ENCODE assay signal across 7 cellular contexts in genomic region chr7:100867040-100867795, GRCh38. TPM values are rescaled to one million over a fixed set of nuclear protein-coding genes. Genes with fewer than 3 reads are reported as not detected.
DNase-seq lines count a peak whose midpoint lies in the region; ATAC-seq and FAIRE-seq lines count a peak whose summit lies in the region.

A gene with protein sequence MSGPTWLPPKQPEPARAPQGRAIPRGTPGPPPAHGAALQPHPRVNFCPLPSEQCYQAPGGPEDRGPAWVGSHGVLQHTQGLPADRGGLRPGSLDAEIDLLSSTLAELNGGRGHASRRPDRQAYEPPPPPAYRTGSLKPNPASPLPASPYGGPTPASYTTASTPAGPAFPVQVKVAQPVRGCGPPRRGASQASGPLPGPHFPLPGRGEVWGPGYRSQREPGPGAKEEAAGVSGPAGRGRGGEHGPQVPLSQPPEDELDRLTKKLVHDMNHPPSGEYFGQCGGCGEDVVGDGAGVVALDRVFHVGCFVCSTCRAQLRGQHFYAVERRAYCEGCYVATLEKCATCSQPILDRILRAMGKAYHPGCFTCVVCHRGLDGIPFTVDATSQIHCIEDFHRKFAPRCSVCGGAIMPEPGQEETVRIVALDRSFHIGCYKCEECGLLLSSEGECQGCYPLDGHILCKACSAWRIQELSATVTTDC (plus strand): TSS chr7:100867387. CDS start chr7:100867498, 111 bp downstream.

- H3K4me3 Mint-ChIP-seq in activated CD8-positive, alpha-beta T cell treated with anti-CD3 and anti-CD28 coated beads, Interleukin-2, amount 10 ng/mL, durations not matched to agents 7 days and 5 days = peak within 1 kb of the TSS; percentile 89

- H2BK15ac ChIP-seq in mesendoderm (replicated peaks; ENCODE audit: low read depth) = no peak within 1 kb of the TSS

- H3K36me3 Mint-ChIP-seq in activated CD8-positive, alpha-beta T cell treated with anti-CD3 and anti-CD28 coated beads, Interleukin-2, amount 10 ng/mL, durations not matched to agents 7 days and 5 days (ENCODE audit: low read depth) = peaks cover 34% of the 10 kb centered on the region

- peak within 1 kb of the TSS; percentile 31 for H2BK120ac ChIP-seq in mesendoderm (ENCODE audit: low read depth, low read length)

- H3K56ac ChIP-seq in mesendoderm (ENCODE audit: low read length) = peak within 1 kb of the TSS; percentile 93

- H3K27me3 Mint-ChIP-seq in activated CD8-positive, alpha-beta T cell treated with anti-CD3 and anti-CD28 coated beads, Interleukin-2, amount 10 ng/mL, durations not matched to agents 7 days and 5 days (ENCODE audit: low read depth) = no peaks in the 10 kb centered on the region

- no CpG with 5 or more reads among the region's 44 CpGs for WGBS in mesendoderm (ENCODE audit: extremely low coverage, insufficient coverage, low lambda C conversion rate)

- peak within 1 kb of the TSS; percentile 43 for H4K8ac ChIP-seq in mesendoderm (ENCODE audit: low read depth, low read length)

- H3K4me1 Mint-ChIP-seq in activated CD8-positive, alpha-beta T cell treated with anti-CD3 and anti-CD28 coated beads, Interleukin-2, amount 10 ng/mL, durations not matched to agents 7 days and 5 days (ENCODE audit: low read depth) = peaks cover 21% of the 10 kb centered on the region

- H3K4me2 ChIP-seq in mesendoderm (ENCODE audit: low read length) = peak within 1 kb of the TSS; percentile 63

- POLR2A ChIA-PET in activated CD8-positive, alpha-beta T cell treated with anti-CD3 and anti-CD28 coated beads, Interleukin-2, amount 10 ng/mL, durations not matched to agents 7 days and 5 days (lab: Charles Lee) = interaction anchor here (1.0 to 1.1 kb wide), 2 partner anchors 8 to 241 kb away, joined by 3 to 4 read pairs; partner anchors contain the start of gene SRRT

- peak within 1 kb of the TSS; percentile 95 for H2AK5ac ChIP-seq in mesendoderm (ENCODE audit: low read length)

- no peaks in the 10 kb centered on the region for H3K27me3 ChIP-seq in mesendoderm (ENCODE audit: insufficient read depth, low read length, poor library complexity)

- peak within 1 kb of the TSS; percentile 94 for H3K4ac ChIP-seq in mesendoderm (ENCODE audit: low read depth, low read length)

- H3K36me3 ChIP-seq in mesendoderm (ENCODE audit: control insufficient read depth, insufficient read depth, low read length) = peaks cover 10% of the 10 kb centered on the region

- ATAC-seq in GM18909 (IDR thresholded peaks at IDR 0.05; ENCODE audit: poor library complexity, unreplicated experiment) (peak; percentile 56), GM18858 (IDR thresholded peaks at IDR 0.05; ENCODE audit: unreplicated experiment) (no peak)
- ATAC-seq in activated CD8-positive, alpha-beta T cell treated with anti-CD3 and anti-CD28 coated beads, Interleukin-2, amount 10 ng/mL, durations not matched to agents 7 days and 5 days = peak; percentile 69

- peaks cover 14% of the 10 kb centered on the region for H3K79me2 ChIP-seq in mesendoderm (ENCODE audit: control insufficient read depth, insufficient read depth, low read length)

- DNase-seq in LoVo (ENCODE audit: low spot score) (peak; percentile 71), mesendoderm (peak; percentile 93)
- peak; percentile 63 for DNase-seq in activated CD8-positive, alpha-beta T cell treated with anti-CD3 and anti-CD28 coated beads, Interleukin-2, amount 10 ng/mL, durations not matched to agents 7 days and 5 days
- DNase-seq in stimulated activated CD8-positive, alpha-beta memory T cell treated with anti-CD3 and anti-CD28 coated beads, Interleukin-2, amount 100 ng/mL, for 48 hours (ENCODE audit: low read depth in 2 of 2) = peak; percentile 55 to 58

- H3K23ac ChIP-seq in mesendoderm (ENCODE audit: low read length) = peak within 1 kb of the TSS; percentile 96

- H3K79me1 ChIP-seq in mesendoderm (ENCODE audit: low read length) = peaks cover 6% of the 10 kb centered on the region

- no peaks in the 10 kb centered on the region for H3K9me3 Mint-ChIP-seq in activated CD8-positive, alpha-beta T cell treated with anti-CD3 and anti-CD28 coated beads, Interleukin-2, amount 10 ng/mL, durations not matched to agents 7 days and 5 days (ENCODE audit: insufficient read depth)

- H3K4me1 ChIP-seq in mesendoderm (ENCODE audit: control insufficient read depth, low read depth, low read length) = no peaks in the 10 kb centered on the region

- H3K27ac Mint-ChIP-seq in activated CD8-positive, alpha-beta T cell treated with anti-CD3 and anti-CD28 coated beads, Interleukin-2, amount 10 ng/mL, durations not matched to agents 7 days and 5 days = peak within 1 kb of the TSS; percentile 94

- H3K9ac ChIP-seq in mesendoderm (ENCODE audit: low read length) = peak within 1 kb of the TSS; percentile 96

- peak within 1 kb of the TSS; percentile 71 for H3K27ac ChIP-seq in mesendoderm (ENCODE audit: low read depth, low read length)

- H2BK5ac ChIP-seq in mesendoderm (ENCODE audit: low read length) = peak within 1 kb of the TSS; percentile 79

- CTCF ChIA-PET in activated CD8-positive, alpha-beta T cell treated with anti-CD3 and anti-CD28 coated beads, Interleukin-2, amount 10 ng/mL, durations not matched to agents 7 days and 5 days (lab: Charles Lee) = interaction anchor here (1.0 kb wide), 1 partner anchor 161 kb away, joined by 3 read pairs; the partner anchor contains the start of gene POP7

- peak within 1 kb of the TSS; percentile 86 for H3K18ac ChIP-seq in mesendoderm (ENCODE audit: low read length)

- H4K5ac ChIP-seq in mesendoderm (ENCODE audit: low read length) = no peak within 1 kb of the TSS

- peak; percentile 51 for FAIRE-seq in endometrium (lab: Jason Lieb, UNC)

- peak within 1 kb of the TSS; percentile 79 for H3K4me3 ChIP-seq in mesendoderm (ENCODE audit: low read length)

RNA-seq across cellular contexts. Expression of the gene that starts here (rescaled TPM):
- total RNA-seq in activated CD8-positive, alpha-beta T cell treated with anti-CD3 and anti-CD28 coated beads, Interleukin-2, amount 10 ng/mL, durations not matched to agents 7 days and 5 days = 10 to 100 TPM; 25.5 to 28.6 TPM
- polyA plus RNA-seq in mesendoderm (2013, experiment 1 of 2) = 84.1 TPM
- 85.5 TPM for polyA plus RNA-seq in mesendoderm (2013, experiment 2 of 2)
